In genomic region chr4:141571793-141572192, GRCh38 we compare ENCODE assay signal across 1 cellular context.
TF ChIP-seq lines count a peak whose summit lies in the region.

No MANE protein-coding gene starts in this region.

TF ChIP-seq in A549, 52 proteins besides CTCF, POLR2A, EP300 and RAD21 (continued from another document):
- TF ChIP-seq NFE2L2 (conservative IDR thresholded peaks at IDR 0.05; ENCODE audit: low read length): no peak
- TF ChIP-seq HOXB5 (CRISPR knock-in tag; IDR thresholded peaks at IDR 0.05): peak; percentile 80; the same call in 1 of the 2 replicates
- TF ChIP-seq FOXS1 (CRISPR knock-in tag; IDR thresholded peaks at IDR 0.05): no peak
- no peak for TF ChIP-seq KDM5A (IDR thresholded peaks at IDR 0.05)
- 0 out of 3 replicates have a peak, but pooled peaks have one; percentile 4 for TF ChIP-seq SMC3 (IDR thresholded peaks at IDR 0.05)
- TF ChIP-seq BHLHE40 (IDR thresholded peaks at IDR 0.05; ENCODE audit: low read depth, low read length): no peak
- TF ChIP-seq FOSL2 (IDR thresholded peaks at IDR 0.05): no peak
- 0 out of 2 replicates have a peak, but pooled peaks have one; percentile 2 for TF ChIP-seq FOSL2 (CRISPR knock-in tag; IDR thresholded peaks at IDR 0.05)
- TF ChIP-seq, protein P1, sequence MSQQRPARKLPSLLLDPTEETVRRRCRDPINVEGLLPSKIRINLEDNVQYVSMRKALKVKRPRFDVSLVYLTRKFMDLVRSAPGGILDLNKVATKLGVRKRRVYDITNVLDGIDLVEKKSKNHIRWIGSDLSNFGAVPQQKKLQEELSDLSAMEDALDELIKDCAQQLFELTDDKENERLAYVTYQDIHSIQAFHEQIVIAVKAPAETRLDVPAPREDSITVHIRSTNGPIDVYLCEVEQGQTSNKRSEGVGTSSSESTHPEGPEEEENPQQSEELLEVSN (IDR thresholded peaks at IDR 0.05; ENCODE audit: borderline replicate concordance, low read depth): no peak
- no peak for TF ChIP-seq NPAS2 (CRISPR knock-in tag; IDR thresholded peaks at IDR 0.05; ENCODE audit: borderline replicate concordance)
- no peak for TF ChIP-seq HEYL (CRISPR knock-in tag; IDR thresholded peaks at IDR 0.05)
- peak; percentile 8; the same call in 1 of the 2 replicates for TF ChIP-seq JUNB (IDR thresholded peaks at IDR 0.05)
- no peak for TF ChIP-seq HOXA7 (CRISPR knock-in tag; IDR thresholded peaks at IDR 0.05)
- no peak for TF ChIP-seq RCOR1 (IDR thresholded peaks at IDR 0.05; ENCODE audit: low read depth, low read length)
- no peak for TF ChIP-seq EHF (CRISPR knock-in tag; IDR thresholded peaks at IDR 0.05)
- no peak for TF ChIP-seq RNF2 (IDR thresholded peaks at IDR 0.05; ENCODE audit: borderline replicate concordance, low read depth)
